1 cellular context compared by ENCODE assay signal in genomic region chr6:3372184-3372846, GRCh38.
TF ChIP-seq lines count a peak whose summit lies in the region.

No MANE protein-coding gene starts in this region.

TF ChIP-seq in HepG2, 621 proteins besides CTCF, POLR2A, EP300 and RAD21 (continued from another document and continues in another):
- no peak for TF ChIP-seq ZNF280B (CRISPR knock-in tag; IDR thresholded peaks at IDR 0.05; ENCODE audit: borderline replicate concordance)
- TF ChIP-seq SIX1 (CRISPR knock-in tag; IDR thresholded peaks at IDR 0.05; ENCODE audit: borderline replicate concordance), result no peak
- no peak for TF ChIP-seq GMEB2 (CRISPR knock-in tag; IDR thresholded peaks at IDR 0.05; ENCODE audit: low read depth)
- no peak for TF ChIP-seq NONO (IDR thresholded peaks at IDR 0.05)
- TF ChIP-seq NONO (CRISPR knock-in tag; conservative IDR thresholded peaks at IDR 0.05), result no peak
- no peak for TF ChIP-seq ARHGAP35 (CRISPR knock-in tag; IDR thresholded peaks at IDR 0.05; ENCODE audit: borderline replicate concordance)
- TF ChIP-seq KDM3A (CRISPR knock-in tag; IDR thresholded peaks at IDR 0.05; ENCODE audit: low read depth), result no peak
- no peak for TF ChIP-seq SIN3A (IDR thresholded peaks at IDR 0.05; ENCODE audit: borderline replicate concordance, low read depth, low read length)
- no peak for TF ChIP-seq SMAD3 (CRISPR knock-in tag; IDR thresholded peaks at IDR 0.05)
- 0 out of 2 replicates have a peak, but pooled peaks have one; percentile 47 for TF ChIP-seq ZNF513 (CRISPR knock-in tag; conservative IDR thresholded peaks at IDR 0.05)
- no peak for TF ChIP-seq NFIB (CRISPR knock-in tag; IDR thresholded peaks at IDR 0.05; ENCODE audit: borderline replicate concordance)
- TF ChIP-seq ZNF770 (CRISPR knock-in tag; IDR thresholded peaks at IDR 0.05), result no peak
- TF ChIP-seq KAT8 (CRISPR knock-in tag; IDR thresholded peaks at IDR 0.05), result no peak
- TF ChIP-seq AFF4 (CRISPR knock-in tag; IDR thresholded peaks at IDR 0.05), result no peak
- TF ChIP-seq BRD4 (CRISPR knock-in tag; IDR thresholded peaks at IDR 0.05), result no peak
- no peak for TF ChIP-seq CENPT (CRISPR knock-in tag; IDR thresholded peaks at IDR 0.05; ENCODE audit: low read depth)
- no peak for TF ChIP-seq MAZ (IDR thresholded peaks at IDR 0.05; ENCODE audit: borderline replicate concordance, low read depth, low read length)
- TF ChIP-seq MAZ (CRISPR knock-in tag; IDR thresholded peaks at IDR 0.05; ENCODE audit: low read depth), result no peak
- no peak for TF ChIP-seq ZKSCAN1 (IDR thresholded peaks at IDR 0.05; ENCODE audit: low read length)
- TF ChIP-seq HDAC2 (CRISPR knock-in tag; IDR thresholded peaks at IDR 0.05), result 0 out of 2 replicates have a peak, but pooled peaks have one; percentile 18
- no peak for TF ChIP-seq ZGPAT (CRISPR knock-in tag; IDR thresholded peaks at IDR 0.05)
- TF ChIP-seq HINFP (CRISPR knock-in tag; IDR thresholded peaks at IDR 0.05; ENCODE audit: low read depth), result no peak
- TF ChIP-seq JUN (CRISPR knock-in tag; IDR thresholded peaks at IDR 0.05), result no peak
- TF ChIP-seq ZNF879 (CRISPR knock-in tag; IDR thresholded peaks at IDR 0.05), result no peak
- TF ChIP-seq ZNF547 (CRISPR knock-in tag; IDR thresholded peaks at IDR 0.05), result no peak
- TF ChIP-seq MTERF4 (CRISPR knock-in tag; IDR thresholded peaks at IDR 0.05), result no peak; the same call in 1 of the 2 replicates
- TF ChIP-seq ZNF10 (CRISPR knock-in tag; IDR thresholded peaks at IDR 0.05; ENCODE audit: borderline replicate concordance, low read depth), result 0 out of 2 replicates have a peak, but pooled peaks have one; percentile 49
- no peak for TF ChIP-seq NCOA1 (CRISPR knock-in tag; IDR thresholded peaks at IDR 0.05)
- TF ChIP-seq IKZF5 (CRISPR knock-in tag; IDR thresholded peaks at IDR 0.05), result no peak
- TF ChIP-seq ZMAT3 (CRISPR knock-in tag; conservative IDR thresholded peaks at IDR 0.05), result peak; percentile 55; the same call in 1 of the 2 replicates
- TF ChIP-seq ZUFSP (CRISPR knock-in tag; IDR thresholded peaks at IDR 0.05; ENCODE audit: borderline replicate concordance), result no peak
- TF ChIP-seq KAT2B (IDR thresholded peaks at IDR 0.05; ENCODE audit: borderline replicate concordance, low read depth, low read length), result no peak
- 0 out of 2 replicates have a peak, but pooled peaks have one; percentile 16 for TF ChIP-seq ZFP41 (CRISPR knock-in tag; IDR thresholded peaks at IDR 0.05; ENCODE audit: borderline replicate concordance)
- TF ChIP-seq KLF11 (CRISPR knock-in tag; IDR thresholded peaks at IDR 0.05), result no peak
- no peak for TF ChIP-seq ZNF772 (CRISPR knock-in tag; IDR thresholded peaks at IDR 0.05)
- TF ChIP-seq ZNF619 (CRISPR knock-in tag; IDR thresholded peaks at IDR 0.05), result 0 out of 2 replicates have a peak, but pooled peaks have one; percentile 38
- no peak for TF ChIP-seq CHD4 (IDR thresholded peaks at IDR 0.05; ENCODE audit: borderline replicate concordance, low read length)
- TF ChIP-seq ELK4 (CRISPR knock-in tag; IDR thresholded peaks at IDR 0.05; ENCODE audit: borderline replicate concordance), result no peak
- TF ChIP-seq AHR (CRISPR knock-in tag; IDR thresholded peaks at IDR 0.05), result no peak
